ENCODE assay signal across 8 cellular contexts in genomic region chr1:155610257-155610647, GRCh38. TPM values are rescaled to one million over a fixed set of nuclear protein-coding genes. Genes with fewer than 3 reads are reported as not detected.
DNase-seq lines count a peak whose midpoint lies in the region; ATAC-seq and TF ChIP-seq lines count a peak whose summit lies in the region.
"Not testable (repeated sequence)": the region's sequence is repeated elsewhere in the genome, so short reads cannot be mapped to it uniquely, and the experiment has no call there.

No MANE protein-coding gene starts in this region.

- H3K9me3 ChIP-seq in BE2C; heart right ventricle; naive thymus-derived CD4-positive, alpha-beta T cell (ENCODE audit: control insufficient read depth in 2 of 3, low read length in 3 of 3): not testable (repeated sequence)

- intact Hi-C loops in heart right ventricle (cut with DNase I), result not testable (repeated sequence)
- intact Hi-C loops in naive thymus-derived CD4-positive, alpha-beta T cell (cut with micrococcal nuclease), result loop anchor here in 1 of 2 donors (1.0 kb wide), 1 partner anchor 47 kb away; no protein-coding TSS in a partner anchor

- not testable (repeated sequence) for H3K27me3 Mint-ChIP-seq in T-helper 1 cell treated with Interleukin-12 subunit alpha and Interleukin-12 subunit beta and Interleukin-4 antibody, amounts not matched to agents 30 μg/mL and 1 μg/mL, for 36 hours (ENCODE audit: low read depth); naive thymus-derived CD4-positive, alpha-beta T cell; stimulated activated memory B cell treated with anti-CD40 and anti-IgM and Interleukin-4, amounts not matched to agents 10 μg/mL and 1 μg/mL and 100 μg/mL, for 72 hours

- H3K27ac ChIP-seq in brain microvascular endothelial cell, heart right ventricle: not testable (repeated sequence)
- peak overlapping the region; percentile 53 for H3K27ac ChIP-seq in naive thymus-derived CD4-positive, alpha-beta T cell (ENCODE audit: low read depth, low read length)

- not testable (repeated sequence) for H3K9me3 Mint-ChIP-seq in T-helper 1 cell treated with Interleukin-12 subunit alpha and Interleukin-12 subunit beta and Interleukin-4 antibody, amounts not matched to agents 30 μg/mL and 1 μg/mL, for 36 hours; naive thymus-derived CD4-positive, alpha-beta T cell; stimulated activated memory B cell treated with anti-CD40 and anti-IgM and Interleukin-4, amounts not matched to agents 10 μg/mL and 1 μg/mL and 100 μg/mL, for 72 hours

- peaks cover 12% of the 10 kb centered on the region for H3K36me3 Mint-ChIP-seq in T-helper 1 cell treated with Interleukin-12 subunit alpha and Interleukin-12 subunit beta and Interleukin-4 antibody, amounts not matched to agents 30 μg/mL and 1 μg/mL, for 36 hours (ENCODE audit: low read depth)
- H3K36me3 Mint-ChIP-seq in naive thymus-derived CD4-positive, alpha-beta T cell, result not testable (repeated sequence)
- peaks cover 16% of the 10 kb centered on the region for H3K36me3 Mint-ChIP-seq in stimulated activated memory B cell treated with anti-CD40 and anti-IgM and Interleukin-4, amounts not matched to agents 10 μg/mL and 1 μg/mL and 100 μg/mL, for 72 hours

- not testable (repeated sequence) for H3K27ac Mint-ChIP-seq in T-helper 1 cell treated with Interleukin-12 subunit alpha and Interleukin-12 subunit beta and Interleukin-4 antibody, amounts not matched to agents 30 μg/mL and 1 μg/mL, for 36 hours
- H3K27ac Mint-ChIP-seq in naive thymus-derived CD4-positive, alpha-beta T cell, result peak overlapping the region in 3 of 9 donors; percentile 88 to 95 (median 95)
- H3K27ac Mint-ChIP-seq in stimulated activated memory B cell treated with anti-CD40 and anti-IgM and Interleukin-4, amounts not matched to agents 10 μg/mL and 1 μg/mL and 100 μg/mL, for 72 hours, result peak overlapping the region; percentile 91

- in situ Hi-C loops in brain microvascular endothelial cell (cut with HindIII; ENCODE audit: low pct_ligation_motif_present, low sequenced_read_pairs), result not testable (repeated sequence)

- POLR2A ChIA-PET in naive thymus-derived CD4-positive, alpha-beta T cell (lab: Charles Lee), result interaction anchor here (1.0 kb wide), 1 partner anchor 349 kb away, joined by 3 read pairs; no protein-coding TSS in a partner anchor

- not testable (repeated sequence) for H3K4me1 Mint-ChIP-seq in T-helper 1 cell treated with Interleukin-12 subunit alpha and Interleukin-12 subunit beta and Interleukin-4 antibody, amounts not matched to agents 30 μg/mL and 1 μg/mL, for 36 hours (ENCODE audit: low read depth); naive thymus-derived CD4-positive, alpha-beta T cell; stimulated activated memory B cell treated with anti-CD40 and anti-IgM and Interleukin-4, amounts not matched to agents 10 μg/mL and 1 μg/mL and 100 μg/mL, for 72 hours

- not testable (repeated sequence) for H3K4me1 ChIP-seq in BE2C; heart right ventricle; naive thymus-derived CD4-positive, alpha-beta T cell (ENCODE audit: control insufficient read depth in 2 of 2, insufficient read depth in 2 of 2, low read length in 2 of 2)

- 0 to 2% methylated on average over 5 of the region's 33 CpGs for WGBS in heart right ventricle, 2 donors

- H3K4me3 Mint-ChIP-seq in T-helper 1 cell treated with Interleukin-12 subunit alpha and Interleukin-12 subunit beta and Interleukin-4 antibody, amounts not matched to agents 30 μg/mL and 1 μg/mL, for 36 hours, result peak overlapping the region; percentile 96
- H3K4me3 Mint-ChIP-seq in naive thymus-derived CD4-positive, alpha-beta T cell, result peak overlapping the region; percentile 86 to 99 (median 96)
- peak overlapping the region; percentile 89 for H3K4me3 Mint-ChIP-seq in stimulated activated memory B cell treated with anti-CD40 and anti-IgM and Interleukin-4, amounts not matched to agents 10 μg/mL and 1 μg/mL and 100 μg/mL, for 72 hours

- H3K27me3 ChIP-seq in BE2C; brain microvascular endothelial cell (replicated peaks); heart right ventricle; naive thymus-derived CD4-positive, alpha-beta T cell (ENCODE audit: control insufficient read depth in 2 of 2, insufficient read depth in 2 of 2, low read length in 2 of 2): not testable (repeated sequence)

- H3K36me3 ChIP-seq in BE2C; naive thymus-derived CD4-positive, alpha-beta T cell (ENCODE audit: control insufficient read depth in 2 of 3, insufficient read depth in 3 of 3, low read length in 3 of 3): not testable (repeated sequence)
- H3K36me3 ChIP-seq in brain microvascular endothelial cell (replicated peaks), result peaks cover 16% of the 10 kb centered on the region
- H3K36me3 ChIP-seq in heart right ventricle, result peaks cover 0 to 21% (median 7%) of the 10 kb centered on the region in 9 donors

- DNase-seq in BE2C; brain microvascular endothelial cell; heart right ventricle; naive thymus-derived CD4-positive, alpha-beta T cell: not testable (repeated sequence)

- not testable (repeated sequence) for TF ChIP-seq CTCF in BE2C (IDR thresholded peaks at IDR 0.05; ENCODE audit: low read depth, low read length); brain microvascular endothelial cell (IDR thresholded peaks at IDR 0.05; ENCODE audit: low read depth, low read length, missing control alignments); heart right ventricle (IDR thresholded peaks at IDR 0.05)

- ATAC-seq in GM19438 (IDR thresholded peaks at IDR 0.05; ENCODE audit: low read depth, unreplicated experiment) (peak; percentile 34), HG03460 (IDR thresholded peaks at IDR 0.05; ENCODE audit: unreplicated experiment) (peak; percentile 18), heart right ventricle (peak; percentile 5 to 67 (median 40))
- peak; percentile 4 for ATAC-seq in naive thymus-derived CD4-positive, alpha-beta T cell
- peak; percentile 25 for ATAC-seq in stimulated activated memory B cell treated with anti-CD40 and anti-IgM and Interleukin-4, amounts not matched to agents 10 μg/mL and 1 μg/mL and 100 μg/mL, for 72 hours

- CTCF ChIA-PET in naive thymus-derived CD4-positive, alpha-beta T cell (lab: Charles Lee), result not testable (repeated sequence)

- H3K4me3 ChIP-seq in BE2C (ENCODE audit: low read depth, low read length) (peak overlapping the region; percentile 59), brain microvascular endothelial cell (ENCODE audit: low read depth, low read length) (peak overlapping the region; percentile 53), heart right ventricle (peak overlapping the region in 9 of 10 donors; percentile 45 to 78 (median 66))
- H3K4me3 ChIP-seq in naive thymus-derived CD4-positive, alpha-beta T cell (ENCODE audit: low read length), result not testable (repeated sequence)

RNA-seq across cellular contexts. Expression of gene MSTO1, which starts 0.2 kb away (rescaled TPM):
- 113 TPM for polyA plus RNA-seq in BE2C (2012; ENCODE audit: insufficient read depth, insufficient read length, low read depth)
- 10 to 100 TPM; 14.8 to 20.3 (median 16.8) TPM for total RNA-seq in heart right ventricle
- polyA plus RNA-seq in heart right ventricle, result 10 to 100 TPM; 23.2 TPM
- 100 to 1,000 TPM in 2 of 5 experiments, 10 to 100 TPM in 3; 54.8 to 129 (median 76.7) TPM for total RNA-seq in naive thymus-derived CD4-positive, alpha-beta T cell
- 10 to 100 TPM; 15.6 to 26.8 TPM for polyA plus RNA-seq in naive thymus-derived CD4-positive, alpha-beta T cell

RNA-seq across cellular contexts. Expression of gene ASH1L, which starts 47.6 kb away (rescaled TPM):
- 53.1 TPM for polyA plus RNA-seq in BE2C (2012; ENCODE audit: insufficient read depth, insufficient read length, low read depth)
- total RNA-seq in heart right ventricle, result 10 to 100 TPM; 42.0 to 56.8 (median 48.2) TPM
- 10 to 100 TPM in 1 of 2 donors, 1 to 10 TPM in 1; 5.1 to 10.9 TPM for polyA plus RNA-seq in heart right ventricle
- total RNA-seq in naive thymus-derived CD4-positive, alpha-beta T cell, result 100 to 1,000 TPM in 2 of 5 experiments, 10 to 100 TPM in 3; 57.2 to 109 (median 95.1) TPM
- 10 to 100 TPM; 20.1 to 34.9 TPM for polyA plus RNA-seq in naive thymus-derived CD4-positive, alpha-beta T cell
